Comparison of ENCODE assay signal across 12 cellular contexts in genomic region chr14:89339579-89339978, GRCh38.
DNase-seq lines count a peak whose midpoint lies in the region; ATAC-seq, FAIRE-seq and TF ChIP-seq lines count a peak whose summit lies in the region.
"Had no signal": no experiment of that assay in that cellular context is flagged by ENCODE, and none has a peak within 500 bp of the region (broad histone marks: within the 10 kb centered on the region; RNA-seq: fewer than 3 reads in every experiment).

No MANE protein-coding gene starts in this region.

- no peaks in the 10 kb centered on the region for H3K36me3 ChIP-seq in keratinocyte (ENCODE audit: control insufficient read depth in 2 of 2, extremely low read depth in 1 of 2, insufficient read depth in 2 of 2, low read length in 2 of 2)

- H3K4me1 Mint-ChIP-seq in H9 (peaks cover 67 to 76% of the 10 kb centered on the region in 2 experiments), immature natural killer cell (peaks cover 64 to 88% of the 10 kb centered on the region in 2 donors), chondrocyte (ENCODE audit: low read depth) (peaks cover 40% of the 10 kb centered on the region)
- H3K4me1 Mint-ChIP-seq in activated naive CD8-positive, alpha-beta T cell treated with anti-CD3 and anti-CD28 coated beads for 36 hours, result peaks cover 32% of the 10 kb centered on the region
- H3K4me1 Mint-ChIP-seq in stimulated activated effector memory CD8-positive, alpha-beta T cell treated with anti-CD3 and anti-CD28 coated beads, Interleukin-12 subunit alpha, Interleukin-12 subunit beta, amount 100 ng/mL, for 72 hours, result peaks cover 54% of the 10 kb centered on the region

- H2AK5ac ChIP-seq in H9 (ENCODE audit: insufficient read length, low read length), result no peak overlapping the region

- no peak for DNase-seq in H9
- DNase-seq in activated naive CD8-positive, alpha-beta T cell treated with anti-CD3 and anti-CD28 coated beads for 36 hours, result no peak
- no peak for DNase-seq in keratinocyte (ENCODE audit: low read depth, low spot score)
- DNase-seq in stimulated activated effector memory CD8-positive, alpha-beta T cell treated with anti-CD3 and anti-CD28 coated beads, Interleukin-12 subunit alpha, Interleukin-12 subunit beta, amount 100 ng/mL, for 72 hours (ENCODE audit: low spot score in 2 of 2), result no peak
- DNase-seq in NCI-H82 treated with DMSO at 0.1 percent for 48 hours (lab: John Stamatoyannopoulos, UW; ENCODE audit: unreplicated experiment), result no peak
- no peak for DNase-seq in immature natural killer cell
- no peak for DNase-seq in chondrocyte (ENCODE audit: low spot score)
- DNase-seq in ureter (ENCODE audit: low spot score), result no peak
- DNase-seq: central memory CD4-positive, alpha-beta T cell; stimulated activated CD4-positive, alpha-beta T cell treated with anti-CD3 and anti-CD28 coated beads, Interleukin-12 subunit alpha, Interleukin-12 subunit beta, amount 100 ng/mL, for 4 hours; T1000 had no signal

- H2BK15ac ChIP-seq in H9 (ENCODE audit: low read depth, low read length), result no peak overlapping the region

- H3K36me3 Mint-ChIP-seq in H9 (ENCODE audit: insufficient read depth in 1 of 3, low read depth in 3 of 3) (peaks cover 16 to 18% (median 17%) of the 10 kb centered on the region in 3 experiments), immature natural killer cell (peaks cover 0 to 4% (median 0%) of the 10 kb centered on the region in 3 donors), chondrocyte (ENCODE audit: low read depth) (peaks cover 5% of the 10 kb centered on the region)
- H3K36me3 Mint-ChIP-seq in activated naive CD8-positive, alpha-beta T cell treated with anti-CD3 and anti-CD28 coated beads for 36 hours, result peaks cover 31% of the 10 kb centered on the region
- H3K36me3 Mint-ChIP-seq in stimulated activated effector memory CD8-positive, alpha-beta T cell treated with anti-CD3 and anti-CD28 coated beads, Interleukin-12 subunit alpha, Interleukin-12 subunit beta, amount 100 ng/mL, for 72 hours, result peaks cover 22% of the 10 kb centered on the region

- H2AFZ ChIP-seq in H9 (ENCODE audit: low read length) (no peak overlapping the region), keratinocyte (ENCODE audit: control insufficient read depth, low read length) (peak overlapping the region; percentile 4)

- no peak overlapping the region for H3K4me3 ChIP-seq in keratinocyte (ENCODE audit: control insufficient read depth in 2 of 3, extremely low read depth in 1 of 3, insufficient read depth in 2 of 3, low read depth in 1 of 3, low read length in 3 of 3)

- H3K4me1 ChIP-seq in H9 (ENCODE audit: insufficient read depth, low read length), result peaks cover 25% of the 10 kb centered on the region
- peaks cover 14% of the 10 kb centered on the region for H3K4me1 ChIP-seq in keratinocyte (ENCODE audit: control insufficient read depth, extremely low read depth, insufficient read depth, low read length)

- H3K4me2 ChIP-seq in H9 (ENCODE audit: insufficient read depth, insufficient read length, low read length) (no peak overlapping the region), keratinocyte (ENCODE audit: control insufficient read depth, extremely low read depth, insufficient read depth, low read depth, low read length) (peak overlapping the region; percentile 39)

- H3K9me3 Mint-ChIP-seq in H9 (no peaks in the 10 kb centered on the region; a peak in 1 of 5 replicates), immature natural killer cell (no peaks in the 10 kb centered on the region), chondrocyte (ENCODE audit: low read depth) (no peaks in the 10 kb centered on the region)
- H3K9me3 Mint-ChIP-seq in activated naive CD8-positive, alpha-beta T cell treated with anti-CD3 and anti-CD28 coated beads for 36 hours, result no peaks in the 10 kb centered on the region
- H3K9me3 Mint-ChIP-seq in stimulated activated effector memory CD8-positive, alpha-beta T cell treated with anti-CD3 and anti-CD28 coated beads, Interleukin-12 subunit alpha, Interleukin-12 subunit beta, amount 100 ng/mL, for 72 hours, result no peaks in the 10 kb centered on the region

- no peaks in the 10 kb centered on the region for H3K79me1 ChIP-seq in H9 (ENCODE audit: insufficient read depth, low read depth, low read length, poor library complexity, severe bottlenecking)

- no peak for ATAC-seq in stimulated activated effector memory CD8-positive, alpha-beta T cell treated with anti-CD3 and anti-CD28 coated beads, Interleukin-12 subunit alpha, Interleukin-12 subunit beta, amount 100 ng/mL, for 72 hours
- ATAC-seq: Panc1 had no signal

- H3T11ph ChIP-seq in H9 (ENCODE audit: low read length), result no peak overlapping the region

- peaks cover 19% of the 10 kb centered on the region; the same call in 1 of the 2 replicates for H3K79me2 ChIP-seq in H9 (ENCODE audit: insufficient read depth, low read length)
- no peaks in the 10 kb centered on the region for H3K79me2 ChIP-seq in keratinocyte (ENCODE audit: control insufficient read depth, insufficient read depth, low read length)

- no peak overlapping the region for H3K27ac ChIP-seq in H9 (ENCODE audit: insufficient read length, low read depth, low read length)
- H3K27ac ChIP-seq in keratinocyte (ENCODE audit: control insufficient read depth, insufficient read depth, low read length), result no peak overlapping the region

- H3K14ac ChIP-seq in H9 (ENCODE audit: insufficient read depth, low read length), result peak overlapping the region; percentile 56; the same call in 1 of the 2 replicates

- dilution Hi-C loops in keratinocyte (cut with MboI; ENCODE audit: extremely low pct_ligation_motif_present, low sequenced_read_pairs), result no loop called here

- no peak overlapping the region for H2BK12ac ChIP-seq in H9 (ENCODE audit: insufficient read length, low read depth, low read length)

- peaks cover 3% of the 10 kb centered on the region for H3K9me1 ChIP-seq in keratinocyte (ENCODE audit: control insufficient read depth, extremely low read depth, insufficient read depth, low read length)

- FAIRE-seq in keratinocyte (lab: Jason Lieb, UNC), result no peak

- WGBS in H9 (ENCODE audit: extremely low coverage, insufficient read length, low lambda C conversion rate), result no CpG with 5 or more reads among the region's 9 CpGs

- peak overlapping the region; percentile 7 for H3K18ac ChIP-seq in H9 (ENCODE audit: insufficient read length, low read depth, low read length)

- no peak overlapping the region for H4K8ac ChIP-seq in H9 (replicated peaks; ENCODE audit: insufficient read length, low read depth, low read length)

- H3K9ac ChIP-seq in H9 (ENCODE audit: extremely low read depth, insufficient read length, low read length) (no peak overlapping the region), keratinocyte (ENCODE audit: control insufficient read depth, extremely low read depth, insufficient read depth, low read length) (no peak overlapping the region)

- H4K20me1 ChIP-seq in H9 (ENCODE audit: control insufficient read depth, insufficient read depth, insufficient read length) (no peaks in the 10 kb centered on the region), keratinocyte (ENCODE audit: control insufficient read depth, extremely low read depth, insufficient read depth, low read length) (no peaks in the 10 kb centered on the region)

- H2BK5ac ChIP-seq in H9 (ENCODE audit: insufficient read length, low read length), result no peak overlapping the region

- H2BK120ac ChIP-seq in H9 (ENCODE audit: low read depth, low read length, poor library complexity, severe bottlenecking), result no peak overlapping the region

- H3K4me3 Mint-ChIP-seq in H9 (peak overlapping the region in 1 of 2 experiments; percentile 18; a peak in 1 of 5 replicates), immature natural killer cell (no peak overlapping the region), chondrocyte (ENCODE audit: unreplicated experiment) (no peak overlapping the region)
- no peak overlapping the region for H3K4me3 Mint-ChIP-seq in activated naive CD8-positive, alpha-beta T cell treated with anti-CD3 and anti-CD28 coated beads for 36 hours
- H3K4me3 Mint-ChIP-seq in stimulated activated effector memory CD8-positive, alpha-beta T cell treated with anti-CD3 and anti-CD28 coated beads, Interleukin-12 subunit alpha, Interleukin-12 subunit beta, amount 100 ng/mL, for 72 hours, result no peak overlapping the region

- H3K27ac Mint-ChIP-seq in H9, result peak overlapping the region; percentile 42 to 95 (median 89)
- peak overlapping the region; percentile 48 for H3K27ac Mint-ChIP-seq in activated naive CD8-positive, alpha-beta T cell treated with anti-CD3 and anti-CD28 coated beads for 36 hours
- peak overlapping the region; percentile 68 for H3K27ac Mint-ChIP-seq in stimulated activated effector memory CD8-positive, alpha-beta T cell treated with anti-CD3 and anti-CD28 coated beads, Interleukin-12 subunit alpha, Interleukin-12 subunit beta, amount 100 ng/mL, for 72 hours
- peak overlapping the region in 3 of 6 donors; percentile 3 to 46 (median 20) for H3K27ac Mint-ChIP-seq in immature natural killer cell
- H3K27ac Mint-ChIP-seq in chondrocyte (ENCODE audit: unreplicated experiment), result no peak overlapping the region

- H3K23ac ChIP-seq in H9 (ENCODE audit: insufficient read length, low read depth, low read length), result no peak overlapping the region

- no peaks in the 10 kb centered on the region; the same call in 1 of the 2 replicates for H3K27me3 Mint-ChIP-seq in H9 (ENCODE audit: low read depth)
- H3K27me3 Mint-ChIP-seq in activated naive CD8-positive, alpha-beta T cell treated with anti-CD3 and anti-CD28 coated beads for 36 hours, result no peaks in the 10 kb centered on the region
- H3K27me3 Mint-ChIP-seq in immature natural killer cell (ENCODE audit: low read depth in 3 of 3), result peaks cover 0 to 3% (median 3%) of the 10 kb centered on the region in 3 donors
- no peaks in the 10 kb centered on the region for H3K27me3 Mint-ChIP-seq in chondrocyte (ENCODE audit: low read depth)

- no peak overlapping the region for H3K4ac ChIP-seq in H9 (ENCODE audit: low read depth, low read length)

- no peak overlapping the region for H2BK20ac ChIP-seq in H9 (ENCODE audit: low read depth, low read length, poor library complexity, severe bottlenecking)

- H4K91ac ChIP-seq in H9 (ENCODE audit: insufficient read length, low read depth, low read length), result peak overlapping the region; percentile 23

- H3K23me2 ChIP-seq in H9 (ENCODE audit: insufficient read length, low read depth, low read length, poor library complexity, severe bottlenecking), result no peaks in the 10 kb centered on the region

- H3K27me3 ChIP-seq in H9 (ENCODE audit: insufficient read depth, low read length) (no peaks in the 10 kb centered on the region), keratinocyte (ENCODE audit: control insufficient read depth, extremely low read depth, insufficient read depth, low read length) (no peaks in the 10 kb centered on the region)

- no peak overlapping the region for H3K56ac ChIP-seq in H9 (ENCODE audit: insufficient read length, low read depth, low read length)

- H3K9me3 ChIP-seq in H9 (ENCODE audit: control insufficient read depth, low read depth, low read length), result no peaks in the 10 kb centered on the region
- H3K9me3 ChIP-seq in keratinocyte (ENCODE audit: control insufficient read depth, low read depth, low read length), result no peaks in the 10 kb centered on the region

- TF ChIP-seq CTCF in H9 (conservative IDR thresholded peaks at IDR 0.05), result no peak
- no peak for TF ChIP-seq CTCF in keratinocyte (optimal IDR thresholded peaks at IDR 0.05 in 1 of 3, IDR thresholded peaks at IDR 0.05 in 1 of 3, conservative IDR thresholded peaks at IDR 0.05 in 1 of 3; ENCODE audit: extremely low read depth in 1 of 3, insufficient read depth in 2 of 3, low read length in 3 of 3)
- no peak for TF ChIP-seq CTCF in chondrocyte (IDR thresholded peaks at IDR 0.05)

- H4K5ac ChIP-seq in H9 (ENCODE audit: insufficient read length, low read depth, low read length), result no peak overlapping the region
